1 cellular context compared by ENCODE assay signal in genomic region chr10:67697646-67698245, GRCh38.
TF ChIP-seq lines count a peak whose summit lies in the region.

No MANE protein-coding gene starts in this region.

TF ChIP-seq in HepG2, 621 proteins besides CTCF, POLR2A, EP300 and RAD21 (continued from another document):
- TF ChIP-seq ARID3A (IDR thresholded peaks at IDR 0.05; ENCODE audit: low read depth, low read length) (peak; percentile 24; the same call in 1 of the 2 replicates), MNT (IDR thresholded peaks at IDR 0.05) (no peak), FOXO4 (CRISPR knock-in tag; conservative IDR thresholded peaks at IDR 0.05) (no peak), ZNF205 (CRISPR knock-in tag; IDR thresholded peaks at IDR 0.05) (no peak), ZNF18 (CRISPR knock-in tag; IDR thresholded peaks at IDR 0.05; ENCODE audit: insufficient replicate concordance) (no peak), ATF7 (IDR thresholded peaks at IDR 0.05) (no peak), ATF7 (CRISPR knock-in tag; IDR thresholded peaks at IDR 0.05) (no peak), SMC3 (IDR thresholded peaks at IDR 0.05; ENCODE audit: low read length) (peak; percentile 66; the same call in 1 of the 2 replicates), STAG1 (CRISPR knock-in tag; IDR thresholded peaks at IDR 0.05) (peak; percentile 42), ZNF451 (CRISPR knock-in tag; IDR thresholded peaks at IDR 0.05) (no peak)
TF ChIP-seq in HepG2: peak in this region for 3.
